In the genomic region with DNA sequence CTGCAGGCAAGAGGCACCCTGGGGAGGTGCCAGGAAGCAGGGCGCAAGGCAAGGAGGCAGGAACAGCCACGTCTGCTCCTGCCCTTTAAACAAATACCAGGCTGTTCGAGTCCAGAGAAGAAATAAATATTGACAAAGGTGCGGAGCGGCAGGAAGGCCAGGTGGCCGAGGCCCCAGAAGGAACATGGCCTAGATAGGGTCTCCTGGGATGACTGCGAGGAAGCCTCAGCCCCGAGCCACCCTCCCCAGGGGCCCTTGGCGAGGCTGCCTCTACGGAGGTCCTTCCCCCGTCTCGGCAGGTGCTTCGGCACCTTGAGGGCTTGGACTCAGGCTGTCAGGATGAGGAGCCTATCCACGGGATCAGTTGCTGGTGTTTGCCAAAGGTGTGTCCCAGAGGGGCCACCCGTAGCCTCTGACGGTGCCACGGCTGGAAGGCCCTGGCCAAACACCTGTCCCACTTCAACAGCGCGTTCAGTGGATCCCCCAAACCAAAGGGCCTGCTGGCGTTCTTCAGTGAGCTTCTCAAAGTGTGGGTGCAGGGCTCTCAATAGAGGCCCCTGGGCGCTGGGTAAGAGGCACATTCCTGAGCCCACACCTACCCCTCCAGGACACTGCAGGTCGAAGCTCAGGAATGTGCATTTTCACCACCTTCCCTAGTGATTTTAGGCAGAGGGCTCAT, we compare ENCODE assay signal across 15 cellular contexts. TPM values are rescaled to one million over a fixed set of nuclear protein-coding genes. Genes with fewer than 3 reads are reported as not detected.
DNase-seq lines count a peak whose midpoint lies in the region; ATAC-seq and TF ChIP-seq lines count a peak whose summit lies in the region.
"Had no signal": no experiment of that assay in that cellular context is flagged by ENCODE, and none has a peak within 500 bp of the region (broad histone marks: within the 10 kb centered on the region; RNA-seq: fewer than 3 reads in every experiment).

No MANE protein-coding gene starts in this region.

- H3K36me3 ChIP-seq in heart right ventricle (no peaks in the 10 kb centered on the region), right atrium auricular region (no peaks in the 10 kb centered on the region), RWPE2 (ENCODE audit: low read depth) (no peaks in the 10 kb centered on the region), mucosa of descending colon (ENCODE audit: low read depth) (no peaks in the 10 kb centered on the region), upper lobe of left lung (no peaks in the 10 kb centered on the region), smooth muscle cell (ENCODE audit: low read depth) (no peaks in the 10 kb centered on the region), MM.1S (replicated peaks; ENCODE audit: insufficient read depth, low read length) (no peaks in the 10 kb centered on the region)
- H3K36me3 ChIP-seq: adrenal gland, neutrophil, spleen had no signal

- H4K20me1 ChIP-seq in smooth muscle cell (ENCODE audit: low read depth) (no peaks in the 10 kb centered on the region), MM.1S (ENCODE audit: insufficient read depth, low read length) (no peaks in the 10 kb centered on the region)

- WGBS in heart right ventricle, 2 donors, result 87% methylated on average over 22 of the region's 22 CpGs
- WGBS in upper lobe of left lung, 2 donors, result 65 to 70% methylated on average over 17 to 20 of the region's 22 CpGs
- WGBS in smooth muscle cell (ENCODE audit: low lambda C conversion rate), result 85% methylated on average over 22 of the region's 22 CpGs

- no peaks in the 10 kb centered on the region for H3K9me2 ChIP-seq in MM.1S (replicated peaks; ENCODE audit: insufficient read depth, low read length)

- no peak for TF ChIP-seq POLR2A in upper lobe of left lung (IDR thresholded peaks at IDR 0.05)

- no peak for TF ChIP-seq EP300 in upper lobe of left lung (IDR thresholded peaks at IDR 0.05)

- H3K9ac ChIP-seq in smooth muscle cell (ENCODE audit: low read depth) (no peak overlapping the region), MM.1S (ENCODE audit: low read length) (no peak overlapping the region)

- TF ChIP-seq CTCF in heart right ventricle (IDR thresholded peaks at IDR 0.05), result no peak
- TF ChIP-seq CTCF in right atrium auricular region (IDR thresholded peaks at IDR 0.05), result no peak
- no peak for TF ChIP-seq CTCF in RWPE2 (IDR thresholded peaks at IDR 0.05; ENCODE audit: poor library complexity, severe bottlenecking)
- TF ChIP-seq CTCF in mucosa of descending colon (IDR thresholded peaks at IDR 0.05), result no peak
- TF ChIP-seq CTCF in upper lobe of left lung (IDR thresholded peaks at IDR 0.05), result no peak
- TF ChIP-seq CTCF in smooth muscle cell (IDR thresholded peaks at IDR 0.05; ENCODE audit: borderline replicate concordance, insufficient read depth, poor library complexity, severe bottlenecking), result no peak
- no peak for TF ChIP-seq CTCF in MM.1S (IDR thresholded peaks at IDR 0.05; ENCODE audit: low read length)

- H3K79me2 ChIP-seq in smooth muscle cell (ENCODE audit: low read depth) (no peaks in the 10 kb centered on the region), MM.1S (ENCODE audit: low read length) (no peaks in the 10 kb centered on the region)

- no peaks in the 10 kb centered on the region for H3F3A ChIP-seq in smooth muscle cell (ENCODE audit: low read depth)
- no peaks in the 10 kb centered on the region for H3F3A ChIP-seq in MM.1S (ENCODE audit: insufficient read depth, low read length)

- intact Hi-C loops in heart right ventricle (cut with DNase I) (no loop called here), mucosa of descending colon (cut with DNase I, micrococcal nuclease) (no loop called here)

- H3K27me3 ChIP-seq in heart right ventricle (no peaks in the 10 kb centered on the region), right atrium auricular region (no peaks in the 10 kb centered on the region), RWPE2 (ENCODE audit: insufficient read depth, poor library complexity, severe bottlenecking) (no peaks in the 10 kb centered on the region), upper lobe of left lung (no peaks in the 10 kb centered on the region), smooth muscle cell (ENCODE audit: low read depth) (no peaks in the 10 kb centered on the region), MM.1S (replicated peaks; ENCODE audit: insufficient read depth, low read length) (no peaks in the 10 kb centered on the region)
- H3K27me3 ChIP-seq: adrenal gland, neutrophil had no signal

- DNase-seq in heart right ventricle, result no peak
- DNase-seq in right atrium auricular region (ENCODE audit: low spot score), result no peak
- no peak for DNase-seq in RWPE2 (ENCODE audit: low spot score)
- DNase-seq in mucosa of descending colon, result peak; percentile 76 to 83 (median 80)
- DNase-seq in upper lobe of left lung, result peak in 1 of 2 donors; percentile 69
- DNase-seq in smooth muscle cell (lab: John Stamatoyannopoulos, UW; ENCODE audit: unreplicated experiment), result no peak
- DNase-seq in MM.1S, result no peak
- DNase-seq: activated CD4-positive, alpha-beta T cell treated with anti-CD3 and anti-CD28 coated beads, Interleukin-2, amount 10 ng/mL, durations not matched to agents 7 days and 5 days; adrenal gland; spleen; substantia nigra had no signal

- H3K27ac ChIP-seq in heart right ventricle (peak overlapping the region in 7 of 10 donors; percentile 29 to 74 (median 54)), right atrium auricular region (peak overlapping the region in 1 of 2 donors; percentile 29), RWPE2 (ENCODE audit: poor library complexity, severe bottlenecking) (no peak overlapping the region), upper lobe of left lung (peak overlapping the region; percentile 19 to 72 (median 64)), smooth muscle cell (ENCODE audit: low read depth) (no peak overlapping the region), MM.1S (ENCODE audit: low read length) (no peak overlapping the region)
- H3K27ac ChIP-seq: neutrophil, RWPE1, spleen had no signal

- no peak overlapping the region for H3K4me3 ChIP-seq in heart right ventricle
- H3K4me3 ChIP-seq in right atrium auricular region, result no peak overlapping the region
- H3K4me3 ChIP-seq in RWPE2 (ENCODE audit: severe bottlenecking), result no peak overlapping the region
- H3K4me3 ChIP-seq in mucosa of descending colon, result no peak overlapping the region
- H3K4me3 ChIP-seq in upper lobe of left lung, result no peak overlapping the region
- H3K4me3 ChIP-seq in smooth muscle cell, result no peak overlapping the region
- H3K4me3 ChIP-seq in MM.1S (ENCODE audit: low read length), result no peak overlapping the region
- H3K4me3 ChIP-seq: adrenal gland, spleen had no signal

- H2AFZ ChIP-seq in smooth muscle cell (ENCODE audit: low read depth) (no peak overlapping the region), MM.1S (ENCODE audit: low read length) (no peak overlapping the region)

- ATAC-seq in heart right ventricle (peak in 4 of 8 donors; percentile 17 to 21 (median 19)), RWPE2 (ENCODE audit: low read depth) (peak; percentile 38; the same call in 2 of the 3 replicates), mucosa of descending colon (peak; percentile 78), upper lobe of left lung (ENCODE audit: low FRiP score in 2 of 2) (peak; percentile 7 to 86), HG02852 (IDR thresholded peaks at IDR 0.05; ENCODE audit: unreplicated experiment) (no peak)
- ATAC-seq: esophagus mucosa had no signal

- peaks cover 6 to 27% (median 12%) of the 10 kb centered on the region in 9 donors for H3K4me1 ChIP-seq in heart right ventricle
- H3K4me1 ChIP-seq in right atrium auricular region, result peaks cover 0 to 9% of the 10 kb centered on the region in 2 donors
- H3K4me1 ChIP-seq in RWPE2 (ENCODE audit: insufficient read depth, poor library complexity, severe bottlenecking), result no peaks in the 10 kb centered on the region
- H3K4me1 ChIP-seq in mucosa of descending colon (ENCODE audit: low read depth), result peaks cover 51% of the 10 kb centered on the region
- H3K4me1 ChIP-seq in upper lobe of left lung, result peaks cover 0 to 20% (median 12%) of the 10 kb centered on the region in 4 donors
- peaks cover 1% of the 10 kb centered on the region for H3K4me1 ChIP-seq in smooth muscle cell (ENCODE audit: low read depth)
- no peaks in the 10 kb centered on the region for H3K4me1 ChIP-seq in MM.1S (ENCODE audit: low read length)
- H3K4me1 ChIP-seq: adrenal gland, spleen had no signal

- H3K4me2 ChIP-seq in smooth muscle cell, result no peak overlapping the region
- H3K4me2 ChIP-seq in MM.1S (ENCODE audit: low read depth, low read length), result no peak overlapping the region

- H3K9me3 ChIP-seq in heart right ventricle, result peaks cover 0 to 8% (median 0%) of the 10 kb centered on the region in 11 donors
- H3K9me3 ChIP-seq in right atrium auricular region, result no peaks in the 10 kb centered on the region
- H3K9me3 ChIP-seq in RWPE2 (ENCODE audit: severe bottlenecking), result no peaks in the 10 kb centered on the region
- H3K9me3 ChIP-seq in mucosa of descending colon, result no peaks in the 10 kb centered on the region
- H3K9me3 ChIP-seq in upper lobe of left lung, result peaks cover 0 to 4% (median 2%) of the 10 kb centered on the region in 4 donors
- no peaks in the 10 kb centered on the region for H3K9me3 ChIP-seq in smooth muscle cell (replicated peaks; ENCODE audit: low read depth)
- no peaks in the 10 kb centered on the region for H3K9me3 ChIP-seq in MM.1S (replicated peaks; ENCODE audit: insufficient read depth, low read length)
- H3K9me3 ChIP-seq: adrenal gland, neutrophil had no signal

RNA-seq across cellular contexts. Expression of a gene that starts 39.8 kb away (rescaled TPM):
- total RNA-seq in heart right ventricle (10 to 100 TPM; 41.6 to 59.1 (median 47.3) TPM), right atrium auricular region (10 to 100 TPM; 37.3 to 50.3 TPM), mucosa of descending colon (100 to 1,000 TPM in 2 of 3 donors, 10 to 100 TPM in 1; 70.3 to 117 (median 105) TPM), upper lobe of left lung (100 to 1,000 TPM in 4 of 6 donors, 10 to 100 TPM in 2; 72.0 to 177 (median 111) TPM), smooth muscle cell (92.3 and 100 TPM in 2 replicates)
- polyA plus RNA-seq in heart right ventricle (10 to 100 TPM; 29.0 to 55.5 TPM), smooth muscle cell (46.3 and 49.8 TPM in 2 replicates)

RNA-seq across cellular contexts. Expression of a gene that starts 40.0 kb away (rescaled TPM):
- total RNA-seq in heart right ventricle (10 to 100 TPM in 8 of 10 donors, 1 to 10 TPM in 2; 9.7 to 16.0 (median 12.9) TPM), right atrium auricular region (1 to 10 TPM; 2.7 to 7.1 TPM), mucosa of descending colon (10 to 100 TPM; 10.9 to 25.9 (median 22.3) TPM), upper lobe of left lung (10 to 100 TPM in 5 of 6 donors, 1 to 10 TPM in 1; 9.4 to 22.0 (median 13.3) TPM), smooth muscle cell (16.0 and 18.3 TPM in 2 replicates)
- polyA plus RNA-seq in heart right ventricle (10 to 100 TPM in 1 of 2 donors, 1 to 10 TPM in 1; 6.0 to 14.1 TPM), smooth muscle cell (15.7 and 20.6 TPM in 2 replicates)

Comparison
In these comparisons a context has a peak if more than half of its experiments do, and no peak if none do; other contexts are left out.
1. DNase-seq: peak in mucosa of descending colon (3 of 3); none in heart right ventricle (0 of 2), right atrium auricular region (single experiment), RWPE2 (single experiment), smooth muscle cell (single experiment) and MM.1S (single experiment).
2. H3K27ac ChIP-seq: peak in heart right ventricle (7 of 10) and upper lobe of left lung (4 of 4); none in RWPE2 (single experiment), smooth muscle cell (single experiment) and MM.1S (single experiment).